ENCODE assay signal across 10 cellular contexts in genomic region chr14:106277503-106277902, GRCh38.
DNase-seq lines count a peak whose midpoint lies in the region; ATAC-seq, FAIRE-seq and TF ChIP-seq lines count a peak whose summit lies in the region.
"Had no signal": no experiment of that assay in that cellular context is flagged by ENCODE, and none has a peak within 500 bp of the region (broad histone marks: within the 10 kb centered on the region; RNA-seq: fewer than 3 reads in every experiment).

No MANE protein-coding gene starts in this region.

- H3K9me3 ChIP-seq in mammary epithelial cell (replicated peaks; ENCODE audit: insufficient read depth, low read length) (peaks cover 20% of the 10 kb centered on the region), PC-3 (ENCODE audit: low read length) (0 out of 2 replicates have a peak, but pooled peaks cover 9% of the 10 kb centered on the region), K562 (replicated peaks; ENCODE audit: control insufficient read depth, insufficient read depth, low read depth, low read length) (no peaks in the 10 kb centered on the region), thymus (ENCODE audit: control insufficient read depth) (no peaks in the 10 kb centered on the region)

- H3F3A ChIP-seq in PC-3 (ENCODE audit: low read length, unreplicated experiment) = no peaks in the 10 kb centered on the region

- ATAC-seq in PC-3 (no peak), K562 (peak; percentile 77), HG03159 (IDR thresholded peaks at IDR 0.05; ENCODE audit: unreplicated experiment) (no peak)

- TF ChIP-seq POLR2A in K562 (conservative IDR thresholded peaks at IDR 0.05) = no peak

- no peak overlapping the region for H2AFZ ChIP-seq in mammary epithelial cell (ENCODE audit: low read depth, low read length)
- no peak overlapping the region for H2AFZ ChIP-seq in PC-3 (ENCODE audit: low read length)
- no peak overlapping the region for H2AFZ ChIP-seq in K562 (ENCODE audit: low read depth, low read length)

- H3K9ac ChIP-seq in mammary epithelial cell (ENCODE audit: insufficient read depth, low read length) = no peak overlapping the region
- no peak overlapping the region for H3K9ac ChIP-seq in PC-3 (ENCODE audit: low read length)
- H3K9ac ChIP-seq in K562 (ENCODE audit: insufficient read depth in 1 of 2, low read depth in 2 of 2, low read length in 2 of 2) = no peak overlapping the region

- H3K9me2 ChIP-seq in PC-3 (replicated peaks; ENCODE audit: low read length) = no peaks in the 10 kb centered on the region

- 37% methylated on average over 3 of the region's 3 CpGs for WGBS in mammary epithelial cell (ENCODE audit: low coverage, missing lambda C conversion rate)
- 3% methylated on average over 3 of the region's 3 CpGs for WGBS in K562 (ENCODE audit: insufficient coverage, low coverage, missing lambda C conversion rate)
- 17% methylated on average over 3 of the region's 3 CpGs for WGBS in thymus

- H4K20me1 ChIP-seq in mammary epithelial cell (ENCODE audit: insufficient read depth, low read length) = no peaks in the 10 kb centered on the region
- no peaks in the 10 kb centered on the region for H4K20me1 ChIP-seq in PC-3 (ENCODE audit: low read length)
- no peaks in the 10 kb centered on the region for H4K20me1 ChIP-seq in K562 (replicated peaks; ENCODE audit: control insufficient read depth, insufficient read depth, low read length)

- BruUV-seq in mammary epithelial cell (replicated peaks; lab: Mats Ljungman, UMichigan) (no TSS peak), PC-3 (replicated peaks; lab: Mats Ljungman, UMichigan) (no TSS peak), K562 (replicated peaks; lab: Mats Ljungman, UMichigan) (no TSS peak)

- POLR2A ChIA-PET in PC-3 (lab: Charles Lee; ENCODE audit: unreplicated experiment) (no interaction called here), K562 (lab: Yijun Ruan, JAX) (interaction anchor here (0.6 kb wide), 1 partner anchor 154 kb away, joined by 3 read pairs; no protein-coding TSS in a partner anchor)

- dilution Hi-C loops in mammary epithelial cell (cut with HindIII; ENCODE audit: low sequenced_read_pairs) = no loop called here

- H3K27me3 ChIP-seq in mammary epithelial cell (ENCODE audit: insufficient read depth, low read length) (no peaks in the 10 kb centered on the region), PC-3 (ENCODE audit: low read length) (no peaks in the 10 kb centered on the region), K562 (ENCODE audit: control insufficient read depth in 2 of 2, insufficient read depth in 2 of 2, low read length in 2 of 2) (no peaks in the 10 kb centered on the region), thymus (ENCODE audit: control insufficient read depth, insufficient read depth) (no peaks in the 10 kb centered on the region)

- peak in 1 of 2 experiments; percentile 17; a peak in 1 of 4 replicates for TF ChIP-seq RAD21 in K562 (CRISPR knock-in tag; conservative IDR thresholded peaks at IDR 0.05 in 1 of 2, IDR thresholded peaks at IDR 0.05 in 1 of 2)

- H3K4me1 ChIP-seq in mammary epithelial cell (ENCODE audit: insufficient read depth, low read length) (no peaks in the 10 kb centered on the region), PC-3 (ENCODE audit: insufficient read depth, low read length) (no peaks in the 10 kb centered on the region), K562 (replicated peaks in 1 of 2; ENCODE audit: control insufficient read depth in 2 of 2, insufficient read depth in 2 of 2, low read length in 2 of 2) (no peaks in the 10 kb centered on the region), thymus (ENCODE audit: control insufficient read depth, insufficient read depth, low read length) (peaks cover 23% of the 10 kb centered on the region)

- intact Hi-C loops in mammary epithelial cell (cut with micrococcal nuclease) = no loop called here
- intact Hi-C loops in PC-3 (cut with micrococcal nuclease) = no loop called here
- intact Hi-C loops in K562 (cut with micrococcal nuclease) = no loop called here

- CTCF ChIA-PET in mammary epithelial cell (lab: Charles Lee; ENCODE audit: low non-redundant PET) = no interaction called here
- CTCF ChIA-PET in PC-3 (lab: Charles Lee) = no interaction called here
- CTCF ChIA-PET in K562 (lab: Yijun Ruan, JAX; ENCODE audit: low intra/inter-chr PET ratio) = no interaction called here

- DNase-seq in T47D (ENCODE audit: low read depth in 1 of 2, low spot score in 1 of 2) (peak; percentile 29 to 51), mammary epithelial cell (no peak), PC-3 (no peak), K562 (ENCODE audit: extremely low read depth in 1 of 4, low spot score in 3 of 4) (peak; percentile 30 to 49 (median 42)), mesenteric fat pad (ENCODE audit: low spot score) (no peak), hepatic stellate cell (ENCODE audit: low spot score) (no peak)
- DNase-seq: DMS153, NCI-H2081 treated with DMSO at 0.1 percent for 48 hours had no signal

- no peak overlapping the region for H3K27ac ChIP-seq in mammary epithelial cell (ENCODE audit: insufficient read depth, low read depth, low read length)
- no peak overlapping the region for H3K27ac ChIP-seq in PC-3 (ENCODE audit: low read length)
- H3K27ac ChIP-seq in K562 (ENCODE audit: extremely low read depth, low read depth, low read length) = no peak overlapping the region
- no peak overlapping the region for H3K27ac ChIP-seq in thymus (ENCODE audit: low read depth)

- no peaks in the 10 kb centered on the region for H3K36me3 ChIP-seq in mammary epithelial cell (ENCODE audit: insufficient read depth, low read length)
- peaks cover 2% of the 10 kb centered on the region; the same call in 1 of the 2 replicates for H3K36me3 ChIP-seq in PC-3 (ENCODE audit: low read depth, low read length)
- no peaks in the 10 kb centered on the region for H3K36me3 ChIP-seq in K562 (ENCODE audit: control insufficient read depth, insufficient read depth, low read length)
- no peaks in the 10 kb centered on the region for H3K36me3 ChIP-seq in thymus (ENCODE audit: control insufficient read depth, insufficient read depth)

- no peak for TF ChIP-seq EP300 in K562 (IDR thresholded peaks at IDR 0.05; ENCODE audit: low read length)

- H3K4me2 ChIP-seq in mammary epithelial cell (ENCODE audit: insufficient read depth, low read depth, low read length) (no peak overlapping the region), PC-3 (ENCODE audit: low read length) (no peak overlapping the region), K562 (ENCODE audit: insufficient read depth, low read length) (no peak overlapping the region)

- no peak overlapping the region for H3K4me3 ChIP-seq in mammary epithelial cell (replicated peaks in 1 of 3; ENCODE audit: insufficient read depth in 1 of 3, low read depth in 2 of 3, low read length in 3 of 3)
- no peak overlapping the region for H3K4me3 ChIP-seq in PC-3 (ENCODE audit: low read length)
- H3K4me3 ChIP-seq in K562 = no peak overlapping the region
- peak overlapping the region; percentile 46 for H3K4me3 ChIP-seq in thymus (ENCODE audit: low read length)

- TF ChIP-seq CTCF in mammary epithelial cell (conservative IDR thresholded peaks at IDR 0.05 in 1 of 2, IDR thresholded peaks at IDR 0.05 in 1 of 2; ENCODE audit: extremely low read depth in 1 of 2, insufficient read depth in 1 of 2, low read depth in 1 of 2, low read length in 2 of 2) (no peak), PC-3 (conservative IDR thresholded peaks at IDR 0.05; ENCODE audit: low read depth, low read length) (peak; percentile 35; the same call in 1 of the 2 replicates), K562 (IDR thresholded peaks at IDR 0.05 in 2 of 3, conservative IDR thresholded peaks at IDR 0.05 in 1 of 3; ENCODE audit: insufficient read depth in 2 of 3, low read depth in 1 of 3, low read length in 3 of 3) (peak; percentile 58 to 79 (median 63))

- FAIRE-seq in K562 (lab: Jason Lieb, UNC) = no peak

- no peaks in the 10 kb centered on the region for H3K79me2 ChIP-seq in mammary epithelial cell (ENCODE audit: insufficient read depth, low read length)
- no peaks in the 10 kb centered on the region for H3K79me2 ChIP-seq in PC-3 (ENCODE audit: low read length)
- no peaks in the 10 kb centered on the region for H3K79me2 ChIP-seq in K562 (ENCODE audit: control insufficient read depth, insufficient read depth, low read length)

- in situ Hi-C loops in T47D (cut with HindIII; ENCODE audit: low pct_unique_long_range_greater_than_20kb, low sequenced_read_pairs) (no loop called here), mammary epithelial cell (cut with MboI; ENCODE audit: low sequenced_read_pairs in 2 of 2) (no loop called here), K562 (cut with MboI) (no loop called here)

- H3K9me1 ChIP-seq in K562 (ENCODE audit: control insufficient read depth, insufficient read depth, low read length) = no peaks in the 10 kb centered on the region

TF ChIP-seq in K562, 482 proteins besides CTCF, POLR2A, EP300 and RAD21:
- TF ChIP-seq KHSRP (IDR thresholded peaks at IDR 0.05) = no peak
- TF ChIP-seq SMC3 (conservative IDR thresholded peaks at IDR 0.05; ENCODE audit: insufficient read depth, low read depth, low read length) = 0 out of 2 replicates have a peak, but pooled peaks have one; percentile 22
- 0 out of 2 replicates have a peak, but pooled peaks have one; percentile 25 for TF ChIP-seq SPI1 (IDR thresholded peaks at IDR 0.05; ENCODE audit: borderline replicate concordance, low read depth, low read length)
TF ChIP-seq in K562: peak in this region for 2.

Comparison
In these comparisons a context has a peak if more than half of its experiments do, and no peak if none do; other contexts are left out.
1. DNase-seq: peak in T47D (2 of 2) and K562 (4 of 4); none in mammary epithelial cell (single experiment), PC-3 (single experiment), mesenteric fat pad (single experiment) and hepatic stellate cell (single experiment).
2. CTCF ChIP-seq: peak in PC-3 (single experiment) and K562 (3 of 3); none in mammary epithelial cell (0 of 2).